ENCODE assay signal across 9 cellular contexts in the genomic region with DNA sequence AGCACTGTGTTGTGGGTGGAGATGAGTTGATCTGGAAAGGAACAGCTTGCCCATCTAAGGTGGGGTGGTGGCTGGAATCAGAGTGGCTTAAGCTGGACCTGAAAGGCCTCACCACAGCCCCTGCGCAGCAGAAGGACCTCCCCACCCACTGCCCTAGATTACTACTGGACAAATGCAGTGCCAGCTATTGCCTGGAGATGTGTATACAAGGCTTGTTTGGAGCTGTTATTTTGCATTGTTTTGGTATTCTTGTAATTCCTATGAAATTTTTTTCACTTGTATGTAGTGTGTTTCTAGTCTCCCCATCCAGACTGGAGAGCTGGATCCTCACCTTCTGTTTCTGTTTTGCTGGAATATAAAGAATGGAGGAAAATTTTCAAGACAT. TPM values are rescaled to one million over a fixed set of nuclear protein-coding genes. Genes with fewer than 3 reads are reported as not detected.
DNase-seq lines count a peak whose midpoint lies in the region; ATAC-seq lines count a peak whose summit lies in the region.
"Had no signal": no experiment of that assay in that cellular context is flagged by ENCODE, and none has a peak within 500 bp of the region (broad histone marks: within the 10 kb centered on the region; RNA-seq: fewer than 3 reads in every experiment).

No MANE protein-coding gene starts in this region.

- H3K4me1 ChIP-seq in iPS-20b (ENCODE audit: insufficient read depth, low read length) = peaks cover 27% of the 10 kb centered on the region
- H3K4me1 ChIP-seq in subcutaneous abdominal adipose tissue (ENCODE audit: control insufficient read depth in 5 of 5, insufficient read depth in 5 of 5, low read length in 5 of 5) = peaks cover 2 to 62% (median 61%) of the 10 kb centered on the region in 5 donors

- H3K4me3 ChIP-seq in iPS-20b (ENCODE audit: low read length) = peak overlapping the region; percentile 81; the same call in 1 of the 2 replicates
- H3K4me3 ChIP-seq in subcutaneous abdominal adipose tissue (ENCODE audit: low read depth in 1 of 5, low read length in 5 of 5) = peak overlapping the region in 1 of 5 donors; percentile 67

- peak overlapping the region; percentile 71 for H3K4me3 Mint-ChIP-seq in activated CD8-positive, alpha-beta memory T cell treated with anti-CD3 and anti-CD28 coated beads, Interleukin-2, amount 10 ng/mL, durations not matched to agents 7 days and 5 days
- H3K4me3 Mint-ChIP-seq in activated CD4-positive, alpha-beta memory T cell treated with anti-CD3 and anti-CD28 coated beads, Interleukin-2, amount 10 ng/mL, durations not matched to agents 7 days and 5 days = peak overlapping the region; percentile 73

- H3K36me3 Mint-ChIP-seq in activated CD8-positive, alpha-beta memory T cell treated with anti-CD3 and anti-CD28 coated beads, Interleukin-2, amount 10 ng/mL, durations not matched to agents 7 days and 5 days = peaks cover 10% of the 10 kb centered on the region
- peaks cover 7% of the 10 kb centered on the region for H3K36me3 Mint-ChIP-seq in activated CD4-positive, alpha-beta memory T cell treated with anti-CD3 and anti-CD28 coated beads, Interleukin-2, amount 10 ng/mL, durations not matched to agents 7 days and 5 days (ENCODE audit: low read depth)

- H3K27ac Mint-ChIP-seq in activated CD8-positive, alpha-beta memory T cell treated with anti-CD3 and anti-CD28 coated beads, Interleukin-2, amount 10 ng/mL, durations not matched to agents 7 days and 5 days = peak overlapping the region; percentile 68
- no peak overlapping the region for H3K27ac Mint-ChIP-seq in activated CD4-positive, alpha-beta memory T cell treated with anti-CD3 and anti-CD28 coated beads, Interleukin-2, amount 10 ng/mL, durations not matched to agents 7 days and 5 days

- POLR2A ChIA-PET in activated CD4-positive, alpha-beta memory T cell treated with anti-CD3 and anti-CD28 coated beads, Interleukin-2, amount 10 ng/mL, durations not matched to agents 7 days and 5 days (lab: Charles Lee) = interaction anchor here (1.4 to 2.1 kb wide), 2 partner anchors 27 to 63 kb away, joined by 5 to 6 read pairs; no protein-coding TSS in a partner anchor

- CTCF ChIA-PET in activated CD8-positive, alpha-beta memory T cell treated with anti-CD3 and anti-CD28 coated beads, Interleukin-2, amount 10 ng/mL, durations not matched to agents 7 days and 5 days (lab: Charles Lee) = interaction anchor here (1.1 to 3.0 kb wide), 6 partner anchors 45 to 875 kb away, joined by 3 to 12 read pairs (median 6); no protein-coding TSS in a partner anchor
- CTCF ChIA-PET in activated CD4-positive, alpha-beta memory T cell treated with anti-CD3 and anti-CD28 coated beads, Interleukin-2, amount 10 ng/mL, durations not matched to agents 7 days and 5 days (lab: Charles Lee) = interaction anchor here (0.8 to 3.0 kb wide), 7 partner anchors 8 to 456 kb away, joined by 3 to 16 read pairs (median 4); a partner anchor contains a TSS

- no peak for DNase-seq in activated CD8-positive, alpha-beta memory T cell treated with anti-CD3 and anti-CD28 coated beads, Interleukin-2, amount 10 ng/mL, durations not matched to agents 7 days and 5 days
- DNase-seq in activated CD8-positive, alpha-beta memory T cell treated with anti-CD3 and anti-CD28 coated beads, Interleukin-2, amount 50 U/mL, for 4 hours = no peak
- no peak for DNase-seq in activated CD4-positive, alpha-beta memory T cell treated with anti-CD3 and anti-CD28 coated beads, Interleukin-2, amount 10 ng/mL, durations not matched to agents 7 days and 5 days
- DNase-seq in activated CD4-positive, CD25-positive, alpha-beta regulatory T cell treated with anti-CD3 and anti-CD28 coated beads, Interleukin-2, amount 50 U/mL, for 72 hours = no peak
- no peak for DNase-seq in foreskin melanocyte
- DNase-seq: BE2C had no signal

- H3K9me3 ChIP-seq in iPS-20b (ENCODE audit: insufficient read depth, low read depth, low read length) (no peaks in the 10 kb centered on the region), subcutaneous abdominal adipose tissue (ENCODE audit: control insufficient read depth in 5 of 5, low read length in 5 of 5) (no peaks in the 10 kb centered on the region)
- H3K9me3 ChIP-seq: BE2C had no signal

- H3K27me3 ChIP-seq in iPS-20b (ENCODE audit: insufficient read depth, low read length) (no peaks in the 10 kb centered on the region), subcutaneous abdominal adipose tissue (ENCODE audit: control insufficient read depth in 5 of 5, insufficient read depth in 4 of 5, low read length in 5 of 5) (no peaks in the 10 kb centered on the region)
- H3K27me3 ChIP-seq: BE2C had no signal

- H3K9ac ChIP-seq in iPS-20b (ENCODE audit: low read depth, low read length) (no peak overlapping the region), subcutaneous abdominal adipose tissue (ENCODE audit: low read length in 5 of 5) (peak overlapping the region in 2 of 5 donors; percentile 64 to 66)

- no peak for ATAC-seq in activated CD8-positive, alpha-beta memory T cell treated with anti-CD3 and anti-CD28 coated beads, Interleukin-2, amount 10 ng/mL, durations not matched to agents 7 days and 5 days
- no peak for ATAC-seq in GM18519 (IDR thresholded peaks at IDR 0.05; ENCODE audit: low FRiP score, unreplicated experiment)

- H3K36me3 ChIP-seq in iPS-20b (ENCODE audit: insufficient read depth, low read depth, low read length) (peaks cover 7% of the 10 kb centered on the region), subcutaneous abdominal adipose tissue (ENCODE audit: control insufficient read depth in 5 of 5, insufficient read depth in 5 of 5, low read length in 5 of 5) (peaks cover 4 to 7% (median 6%) of the 10 kb centered on the region in 5 donors)

- no peak overlapping the region for H3K27ac ChIP-seq in iPS-20b (ENCODE audit: low read length)
- peak overlapping the region; percentile 84 for H3K27ac ChIP-seq in subcutaneous abdominal adipose tissue (ENCODE audit: low read depth, low read length)

- H3K4me1 Mint-ChIP-seq in activated CD8-positive, alpha-beta memory T cell treated with anti-CD3 and anti-CD28 coated beads, Interleukin-2, amount 10 ng/mL, durations not matched to agents 7 days and 5 days = peaks cover 51% of the 10 kb centered on the region
- H3K4me1 Mint-ChIP-seq in activated CD4-positive, alpha-beta memory T cell treated with anti-CD3 and anti-CD28 coated beads, Interleukin-2, amount 10 ng/mL, durations not matched to agents 7 days and 5 days = peaks cover 55% of the 10 kb centered on the region

- no peaks in the 10 kb centered on the region for H3K9me3 Mint-ChIP-seq in activated CD8-positive, alpha-beta memory T cell treated with anti-CD3 and anti-CD28 coated beads, Interleukin-2, amount 10 ng/mL, durations not matched to agents 7 days and 5 days (ENCODE audit: low read depth)
- H3K9me3 Mint-ChIP-seq in activated CD4-positive, alpha-beta memory T cell treated with anti-CD3 and anti-CD28 coated beads, Interleukin-2, amount 10 ng/mL, durations not matched to agents 7 days and 5 days = no peaks in the 10 kb centered on the region

- no peaks in the 10 kb centered on the region for H3K27me3 Mint-ChIP-seq in activated CD8-positive, alpha-beta memory T cell treated with anti-CD3 and anti-CD28 coated beads, Interleukin-2, amount 10 ng/mL, durations not matched to agents 7 days and 5 days
- peaks cover 5% of the 10 kb centered on the region for H3K27me3 Mint-ChIP-seq in activated CD4-positive, alpha-beta memory T cell treated with anti-CD3 and anti-CD28 coated beads, Interleukin-2, amount 10 ng/mL, durations not matched to agents 7 days and 5 days

RNA-seq across cellular contexts. Expression of a gene that starts 1.3 kb away (rescaled TPM):
- 1 to 10 TPM; 7.9 to 9.3 TPM for total RNA-seq in activated CD8-positive, alpha-beta memory T cell treated with anti-CD3 and anti-CD28 coated beads, Interleukin-2, amount 10 ng/mL, durations not matched to agents 7 days and 5 days
- 1 to 10 TPM; 8.0 to 8.2 TPM for total RNA-seq in activated CD4-positive, alpha-beta memory T cell treated with anti-CD3 and anti-CD28 coated beads, Interleukin-2, amount 10 ng/mL, durations not matched to agents 7 days and 5 days
